12 cellular contexts compared by ENCODE assay signal in the genomic region with DNA sequence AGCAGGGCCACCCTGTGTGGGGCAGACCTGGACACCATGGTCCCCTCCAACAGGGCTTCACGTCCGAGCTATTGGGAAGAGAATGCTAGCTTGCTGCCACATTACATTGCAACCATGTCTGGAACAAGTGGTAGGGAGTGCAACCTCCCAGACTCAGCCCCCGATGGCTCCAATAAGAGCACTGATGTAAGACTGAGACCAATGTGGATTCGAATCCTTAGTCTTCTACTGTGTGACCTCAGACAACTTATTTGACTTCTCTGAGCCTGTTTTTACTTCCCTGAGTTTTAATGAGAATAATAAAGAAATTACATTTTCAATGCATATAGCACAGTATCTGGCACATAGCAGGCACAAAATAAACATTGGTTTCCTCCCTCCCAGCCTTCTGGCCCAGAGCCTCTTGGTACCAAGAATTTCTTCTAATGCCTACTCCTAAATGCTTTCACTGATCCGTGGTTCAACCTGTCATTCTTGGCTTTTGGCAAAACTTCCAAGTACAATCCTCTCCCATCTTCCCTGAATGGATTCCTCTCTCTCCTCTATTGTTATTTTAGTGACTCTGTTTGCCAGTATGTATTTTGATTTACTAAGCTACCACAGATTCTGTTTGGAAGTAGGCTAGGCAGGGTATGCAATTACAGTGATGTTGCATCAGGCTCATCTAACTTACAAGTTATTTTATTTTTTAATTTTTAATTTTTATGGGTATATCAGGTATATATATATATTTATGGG. TPM values are rescaled to one million over a fixed set of nuclear protein-coding genes. Genes with fewer than 3 reads are reported as not detected.
DNase-seq lines count a peak whose midpoint lies in the region; ATAC-seq and TF ChIP-seq lines count a peak whose summit lies in the region.
"Had no signal": no experiment of that assay in that cellular context is flagged by ENCODE, and none has a peak within 500 bp of the region (broad histone marks: within the 10 kb centered on the region; RNA-seq: fewer than 3 reads in every experiment).

No MANE protein-coding gene starts in this region.

- TF ChIP-seq RAD21 in HCT116 (IDR thresholded peaks at IDR 0.05; ENCODE audit: low read depth), result no peak

- POLR2A ChIA-PET in HCT116 (lab: Charles Lee), result no interaction called here

- H4K20me1 ChIP-seq in HCT116 (ENCODE audit: insufficient read depth), result no peaks in the 10 kb centered on the region

- no peak overlapping the region for H2AFZ ChIP-seq in HCT116 (ENCODE audit: low read depth, low read length, poor library complexity, severe bottlenecking)

- no peaks in the 10 kb centered on the region for H3K79me2 ChIP-seq in HCT116 (ENCODE audit: insufficient read depth, low read length)

- DNase-seq in HCT116 (ENCODE audit: low read depth, low spot score) (no peak), brain microvascular endothelial cell (peak; percentile 60), kidney tubule cell (ENCODE audit: low spot score) (peak; percentile 6), tibial artery (no peak), NCI-H748 treated with DMSO at 0.1 percent for 48 hours (lab: John Stamatoyannopoulos, UW) (no peak), NCI-H446 (lab: John Stamatoyannopoulos, UW) (no peak), G401 (ENCODE audit: low spot score) (no peak)
- DNase-seq: activated CD4-positive, alpha-beta T cell treated with anti-CD3 and anti-CD28 coated beads, Interleukin-2, amount 10 ng/mL, durations not matched to agents 24 days and 14 days; DMS79; NCI-H524 treated with DMSO at 0.1 percent for 48 hours had no signal

- in situ Hi-C loops in brain microvascular endothelial cell (cut with HindIII; ENCODE audit: low pct_ligation_motif_present, low sequenced_read_pairs), result no loop called here
- in situ Hi-C loops in G401 (cut with HindIII; ENCODE audit: low sequenced_read_pairs), result no loop called here

- no peak for TF ChIP-seq POLR2A in HCT116 (IDR thresholded peaks at IDR 0.05; ENCODE audit: borderline replicate concordance, extremely low read depth, insufficient read depth, insufficient read length)

- H3K9me3 ChIP-seq in HCT116 (ENCODE audit: control insufficient read depth in 1 of 2, insufficient read depth in 1 of 2, low read depth in 1 of 2, low read length in 2 of 2) (no peaks in the 10 kb centered on the region), tibial artery (no peaks in the 10 kb centered on the region)

- TF ChIP-seq CTCF in HCT116 (IDR thresholded peaks at IDR 0.05 in 2 of 3, conservative IDR thresholded peaks at IDR 0.05 in 1 of 3; ENCODE audit: borderline replicate concordance in 1 of 3, insufficient read depth in 1 of 3, low read depth in 2 of 3, low read length in 2 of 3) (no peak), brain microvascular endothelial cell (IDR thresholded peaks at IDR 0.05; ENCODE audit: low read depth, low read length, missing control alignments) (no peak), tibial artery (IDR thresholded peaks at IDR 0.05) (no peak)

- H3K36me3 ChIP-seq in HCT116 (ENCODE audit: control insufficient read depth in 1 of 2, insufficient read depth in 2 of 2, low read length in 2 of 2) (no peaks in the 10 kb centered on the region), brain microvascular endothelial cell (replicated peaks) (no peaks in the 10 kb centered on the region), tibial artery (no peaks in the 10 kb centered on the region)

- H3K4me1 ChIP-seq in HCT116 (ENCODE audit: control insufficient read depth in 1 of 2, insufficient read depth in 2 of 2, low read length in 2 of 2) (peaks cover 3 to 8% of the 10 kb centered on the region in 2 experiments; a peak in 3 of 4 replicates), tibial artery (peaks cover 0 to 32% (median 21%) of the 10 kb centered on the region in 4 donors)

- no peaks in the 10 kb centered on the region for H3K27me3 ChIP-seq in HCT116 (ENCODE audit: insufficient read depth, low read length)
- no peaks in the 10 kb centered on the region for H3K27me3 ChIP-seq in brain microvascular endothelial cell (replicated peaks)
- no peaks in the 10 kb centered on the region for H3K27me3 ChIP-seq in tibial artery

- RAD21 ChIA-PET in HCT116 (lab: Charles Lee; ENCODE audit: low non-redundant PET in 1 of 2, low total read pairs in 2 of 2, uncharacterized antibody in 2 of 2, unreplicated experiment in 2 of 2), result no interaction called here

- ATAC-seq in HCT116, result no peak; the same call in 1 of the 2 replicates
- ATAC-seq: activated naive CD4-positive, alpha-beta T cell treated with anti-CD3 and anti-CD28 coated beads, Interleukin-2, amount 50 U/mL, for 72 hours; left colon had no signal

- CTCF ChIA-PET in HCT116 (lab: Charles Lee), result no interaction called here

- no peaks in the 10 kb centered on the region for H3K9me2 ChIP-seq in HCT116 (ENCODE audit: insufficient read depth)

- no peak overlapping the region for H3K27ac ChIP-seq in HCT116 (ENCODE audit: low read depth, low read length)
- peak overlapping the region; percentile 75 for H3K27ac ChIP-seq in brain microvascular endothelial cell
- peak overlapping the region; percentile 54 to 59 for H3K27ac ChIP-seq in tibial artery

- H3K9ac ChIP-seq in HCT116 (ENCODE audit: low read length), result no peak overlapping the region

- H3K4me3 ChIP-seq in HCT116 (replicated peaks in 1 of 2; ENCODE audit: low read depth in 1 of 2, low read length in 2 of 2), result no peak overlapping the region
- H3K4me3 ChIP-seq in brain microvascular endothelial cell (ENCODE audit: low read depth, low read length), result no peak overlapping the region
- H3K4me3 ChIP-seq in tibial artery, result no peak overlapping the region

- intact Hi-C loops in HCT116 (cut with micrococcal nuclease), result no loop called here
- intact Hi-C loops in tibial artery (cut with DNase I; ENCODE audit: low total_unique reads), result no loop called here

- no TSS peak for BruUV-seq in HCT116 (replicated peaks; lab: Mats Ljungman, UMichigan)

- peak overlapping the region; percentile 25; the same call in 1 of the 2 replicates for H3K4me2 ChIP-seq in HCT116 (ENCODE audit: low read length)

TF ChIP-seq in HCT116, 20 proteins besides CTCF, POLR2A, EP300 and RAD21:
- TF ChIP-seq SRF (IDR thresholded peaks at IDR 0.05; ENCODE audit: low read depth) (0 out of 2 replicates have a peak, but pooled peaks have one; percentile 19), ZFX (IDR thresholded peaks at IDR 0.05) (no peak), TCF7L2 (IDR thresholded peaks at IDR 0.05; ENCODE audit: borderline replicate concordance, extremely low read depth, insufficient read depth, insufficient read length) (no peak), SP1 (IDR thresholded peaks at IDR 0.05; ENCODE audit: low read depth) (no peak), EZH2 (IDR thresholded peaks at IDR 0.05) (no peak), JUND (IDR thresholded peaks at IDR 0.05) (no peak), YY1 (IDR thresholded peaks at IDR 0.05; ENCODE audit: extremely low read depth, insufficient replicate concordance, low read depth, low read length) (no peak)
- TF ChIP-seq, protein P1, sequence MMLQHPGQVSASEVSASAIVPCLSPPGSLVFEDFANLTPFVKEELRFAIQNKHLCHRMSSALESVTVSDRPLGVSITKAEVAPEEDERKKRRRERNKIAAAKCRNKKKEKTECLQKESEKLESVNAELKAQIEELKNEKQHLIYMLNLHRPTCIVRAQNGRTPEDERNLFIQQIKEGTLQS (IDR thresholded peaks at IDR 0.05), result no peak

RNA-seq across cellular contexts. Expression of a gene that starts 34.6 kb away (rescaled TPM):
- 0.15 TPM for total RNA-seq in HCT116 (2021; ENCODE audit: unreplicated experiment)
- polyA plus RNA-seq in HCT116 (2012), result 0.01 and 0.03 TPM in 2 replicates
- total RNA-seq in G401 (2014; rRNA removed; shearing (Covaris generic)), result not detected in 2 replicates

Comparison
In these comparisons a context has a peak if more than half of its experiments do, and no peak if none do; other contexts are left out.
1. DNase-seq: peak in brain microvascular endothelial cell (single experiment) and kidney tubule cell (single experiment); none in HCT116 (single experiment), tibial artery (0 of 2), NCI-H748 treated with DMSO at 0.1 percent for 48 hours (single experiment), NCI-H446 (0 of 2) and G401 (single experiment).